In the genomic region with DNA sequence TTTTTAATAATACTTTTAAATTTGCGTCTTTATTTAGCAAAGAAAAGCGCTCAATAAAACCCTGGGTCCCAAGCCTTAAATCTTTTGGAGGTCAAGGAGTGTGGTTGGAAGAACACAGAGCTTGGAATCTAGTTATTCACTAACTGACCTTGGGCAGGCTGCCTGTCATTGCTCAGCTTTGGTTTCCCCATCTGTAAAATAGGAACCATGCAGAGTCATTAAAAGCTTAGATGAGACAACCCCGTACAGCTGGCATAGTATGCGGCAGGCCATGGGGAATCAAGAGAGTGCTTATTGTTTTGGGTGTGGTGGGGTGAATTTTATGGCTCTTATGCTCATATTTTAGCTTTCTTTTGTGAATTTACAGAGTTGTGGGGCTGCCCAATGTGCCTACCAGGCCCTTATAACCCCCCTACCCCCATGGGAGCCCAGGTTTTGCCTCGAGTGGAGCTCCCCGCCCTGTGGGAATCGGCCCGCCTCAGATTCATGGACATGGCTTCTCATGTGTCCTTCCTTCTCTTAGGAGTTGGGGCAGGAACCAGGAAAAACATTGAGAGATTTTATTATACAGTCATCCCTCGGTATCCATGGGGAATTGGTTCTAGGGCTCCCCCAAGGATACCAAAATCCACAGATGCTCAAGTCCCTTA, we compare ENCODE assay signal across 1 cellular context.
TF ChIP-seq lines count a peak whose summit lies in the region.

No MANE protein-coding gene starts in this region.

TF ChIP-seq in A549, 52 proteins besides CTCF, POLR2A, EP300 and RAD21 (continued from another document):
- TF ChIP-seq, protein P1, sequence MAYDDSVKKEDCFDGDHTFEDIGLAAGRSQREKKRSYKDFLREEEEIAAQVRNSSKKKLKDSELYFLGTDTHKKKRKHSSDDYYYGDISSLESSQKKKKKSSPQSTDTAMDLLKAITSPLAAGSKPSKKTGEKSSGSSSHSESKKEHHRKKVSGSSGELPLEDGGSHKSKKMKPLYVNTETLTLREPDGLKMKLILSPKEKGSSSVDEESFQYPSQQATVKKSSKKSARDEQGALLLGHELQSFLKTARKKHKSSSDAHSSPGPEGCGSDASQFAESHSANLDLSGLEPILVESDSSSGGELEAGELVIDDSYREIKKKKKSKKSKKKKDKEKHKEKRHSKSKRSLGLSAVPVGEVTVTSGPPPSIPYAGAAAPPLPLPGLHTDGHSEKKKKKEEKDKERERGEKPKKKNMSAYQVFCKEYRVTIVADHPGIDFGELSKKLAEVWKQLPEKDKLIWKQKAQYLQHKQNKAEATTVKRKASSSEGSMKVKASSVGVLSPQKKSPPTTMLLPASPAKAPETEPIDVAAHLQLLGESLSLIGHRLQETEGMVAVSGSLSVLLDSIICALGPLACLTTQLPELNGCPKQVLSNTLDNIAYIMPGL (CRISPR knock-in tag; IDR thresholded peaks at IDR 0.05; ENCODE audit: borderline replicate concordance) = no peak
- TF ChIP-seq, protein P2, sequence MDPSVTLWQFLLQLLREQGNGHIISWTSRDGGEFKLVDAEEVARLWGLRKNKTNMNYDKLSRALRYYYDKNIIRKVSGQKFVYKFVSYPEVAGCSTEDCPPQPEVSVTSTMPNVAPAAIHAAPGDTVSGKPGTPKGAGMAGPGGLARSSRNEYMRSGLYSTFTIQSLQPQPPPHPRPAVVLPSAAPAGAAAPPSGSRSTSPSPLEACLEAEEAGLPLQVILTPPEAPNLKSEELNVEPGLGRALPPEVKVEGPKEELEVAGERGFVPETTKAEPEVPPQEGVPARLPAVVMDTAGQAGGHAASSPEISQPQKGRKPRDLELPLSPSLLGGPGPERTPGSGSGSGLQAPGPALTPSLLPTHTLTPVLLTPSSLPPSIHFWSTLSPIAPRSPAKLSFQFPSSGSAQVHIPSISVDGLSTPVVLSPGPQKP (IDR thresholded peaks at IDR 0.05; ENCODE audit: low read depth, low read length) = no peak
- TF ChIP-seq JUN (IDR thresholded peaks at IDR 0.05) = no peak
- TF ChIP-seq, protein P3, sequence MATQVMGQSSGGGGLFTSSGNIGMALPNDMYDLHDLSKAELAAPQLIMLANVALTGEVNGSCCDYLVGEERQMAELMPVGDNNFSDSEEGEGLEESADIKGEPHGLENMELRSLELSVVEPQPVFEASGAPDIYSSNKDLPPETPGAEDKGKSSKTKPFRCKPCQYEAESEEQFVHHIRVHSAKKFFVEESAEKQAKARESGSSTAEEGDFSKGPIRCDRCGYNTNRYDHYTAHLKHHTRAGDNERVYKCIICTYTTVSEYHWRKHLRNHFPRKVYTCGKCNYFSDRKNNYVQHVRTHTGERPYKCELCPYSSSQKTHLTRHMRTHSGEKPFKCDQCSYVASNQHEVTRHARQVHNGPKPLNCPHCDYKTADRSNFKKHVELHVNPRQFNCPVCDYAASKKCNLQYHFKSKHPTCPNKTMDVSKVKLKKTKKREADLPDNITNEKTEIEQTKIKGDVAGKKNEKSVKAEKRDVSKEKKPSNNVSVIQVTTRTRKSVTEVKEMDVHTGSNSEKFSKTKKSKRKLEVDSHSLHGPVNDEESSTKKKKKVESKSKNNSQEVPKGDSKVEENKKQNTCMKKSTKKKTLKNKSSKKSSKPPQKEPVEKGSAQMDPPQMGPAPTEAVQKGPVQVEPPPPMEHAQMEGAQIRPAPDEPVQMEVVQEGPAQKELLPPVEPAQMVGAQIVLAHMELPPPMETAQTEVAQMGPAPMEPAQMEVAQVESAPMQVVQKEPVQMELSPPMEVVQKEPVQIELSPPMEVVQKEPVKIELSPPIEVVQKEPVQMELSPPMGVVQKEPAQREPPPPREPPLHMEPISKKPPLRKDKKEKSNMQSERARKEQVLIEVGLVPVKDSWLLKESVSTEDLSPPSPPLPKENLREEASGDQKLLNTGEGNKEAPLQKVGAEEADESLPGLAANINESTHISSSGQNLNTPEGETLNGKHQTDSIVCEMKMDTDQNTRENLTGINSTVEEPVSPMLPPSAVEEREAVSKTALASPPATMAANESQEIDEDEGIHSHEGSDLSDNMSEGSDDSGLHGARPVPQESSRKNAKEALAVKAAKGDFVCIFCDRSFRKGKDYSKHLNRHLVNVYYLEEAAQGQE (IDR thresholded peaks at IDR 0.05) = no peak
- TF ChIP-seq, protein P4, sequence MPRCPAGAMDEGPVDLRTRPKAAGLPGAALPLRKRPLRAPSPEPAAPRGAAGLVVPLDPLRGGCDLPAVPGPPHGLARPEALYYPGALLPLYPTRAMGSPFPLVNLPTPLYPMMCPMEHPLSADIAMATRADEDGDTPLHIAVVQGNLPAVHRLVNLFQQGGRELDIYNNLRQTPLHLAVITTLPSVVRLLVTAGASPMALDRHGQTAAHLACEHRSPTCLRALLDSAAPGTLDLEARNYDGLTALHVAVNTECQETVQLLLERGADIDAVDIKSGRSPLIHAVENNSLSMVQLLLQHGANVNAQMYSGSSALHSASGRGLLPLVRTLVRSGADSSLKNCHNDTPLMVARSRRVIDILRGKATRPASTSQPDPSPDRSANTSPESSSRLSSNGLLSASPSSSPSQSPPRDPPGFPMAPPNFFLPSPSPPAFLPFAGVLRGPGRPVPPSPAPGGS (IDR thresholded peaks at IDR 0.05) = no peak
- TF ChIP-seq MYC (IDR thresholded peaks at IDR 0.05; ENCODE audit: borderline replicate concordance, low read length) = no peak
- TF ChIP-seq CHD2 (IDR thresholded peaks at IDR 0.05; ENCODE audit: low read length, partially characterized antibody) = no peak
- no peak for TF ChIP-seq MAZ (IDR thresholded peaks at IDR 0.05; ENCODE audit: borderline replicate concordance, low read depth, low read length)
- TF ChIP-seq FOSL2 (IDR thresholded peaks at IDR 0.05) = no peak
- TF ChIP-seq FOSL2 (CRISPR knock-in tag; IDR thresholded peaks at IDR 0.05) = no peak
- TF ChIP-seq, protein P5, sequence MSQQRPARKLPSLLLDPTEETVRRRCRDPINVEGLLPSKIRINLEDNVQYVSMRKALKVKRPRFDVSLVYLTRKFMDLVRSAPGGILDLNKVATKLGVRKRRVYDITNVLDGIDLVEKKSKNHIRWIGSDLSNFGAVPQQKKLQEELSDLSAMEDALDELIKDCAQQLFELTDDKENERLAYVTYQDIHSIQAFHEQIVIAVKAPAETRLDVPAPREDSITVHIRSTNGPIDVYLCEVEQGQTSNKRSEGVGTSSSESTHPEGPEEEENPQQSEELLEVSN (IDR thresholded peaks at IDR 0.05; ENCODE audit: borderline replicate concordance, low read depth) = no peak
- no peak for TF ChIP-seq ESRRA (IDR thresholded peaks at IDR 0.05; ENCODE audit: borderline replicate concordance, low read length)
